ENCODE assay signal across 8 cellular contexts in genomic region chrX:153926863-153927685, GRCh38. TPM values are rescaled to one million over a fixed set of nuclear protein-coding genes. Genes with fewer than 3 reads are reported as not detected.
A peak's percentile ranks its signal among the peaks of the same experiment; 100 is the strongest.
DNase-seq lines count a peak whose midpoint lies in the region; ATAC-seq, FAIRE-seq and TF ChIP-seq lines count a peak whose summit lies in the region.

No MANE protein-coding gene starts in this region.

- peaks cover 21% of the 10 kb centered on the region for H3K4me1 Mint-ChIP-seq in mesothelial cell of epicardium

- no peaks in the 10 kb centered on the region for H3K27me3 Mint-ChIP-seq in mesothelial cell of epicardium (ENCODE audit: low read depth)

- H3K36me3 Mint-ChIP-seq in mesothelial cell of epicardium: peaks cover 8% of the 10 kb centered on the region

- H3K4me3 Mint-ChIP-seq in mesothelial cell of epicardium: peak overlapping the region; percentile 78

- no peak for FAIRE-seq in D721Med (lab: Jason Lieb, UNC)

- peak; percentile 14 for TF ChIP-seq CTCF in GM12873 (IDR thresholded peaks at IDR 0.05; ENCODE audit: insufficient read depth, low read depth, low read length, missing control alignments)
- TF ChIP-seq CTCF in mesothelial cell of epicardium (IDR thresholded peaks at IDR 0.05; ENCODE audit: unreplicated experiment): no peak
- no peak for TF ChIP-seq CTCF in D721Med (IDR thresholded peaks at IDR 0.05; ENCODE audit: insufficient read depth, missing control alignments)

- H3K9me3 Mint-ChIP-seq in mesothelial cell of epicardium: no peaks in the 10 kb centered on the region

- peak; percentile 32 for ATAC-seq in HG02678 (IDR thresholded peaks at IDR 0.05; ENCODE audit: unreplicated experiment)

- DNase-seq in NCI-H2171 (lab: John Stamatoyannopoulos, UW) (peak; percentile 43), dermis blood vessel endothelial cell (peak; percentile 72), mesothelial cell of epicardium (ENCODE audit: low spot score in 2 of 2, unreplicated experiment in 2 of 2) (no peak), D721Med (ENCODE audit: insufficient read length, low spot score) (no peak)
- peak; percentile 72 for DNase-seq in activated CD4-positive, CD25-positive, alpha-beta regulatory T cell treated with anti-CD3 and anti-CD28 coated beads, Interleukin-2, amount 50 U/mL, for 72 hours
- DNase-seq in stimulated activated CD8-positive, alpha-beta memory T cell treated with anti-CD3 and anti-CD28 coated beads, Interleukin-7, amount 100 ng/mL, for 24 hours (ENCODE audit: low read depth): peak; percentile 41

- H3K27ac Mint-ChIP-seq in mesothelial cell of epicardium: peak overlapping the region; percentile 92

RNA-seq across cellular contexts. Expression of gene ARHGAP4, which starts 1.0 kb away (rescaled TPM):
- total RNA-seq in dermis blood vessel endothelial cell (16.0 and 27.2 TPM in 2 replicates), mesothelial cell of epicardium (52.2 to 64.4 TPM (median 62.8 TPM) in 3 replicates)

RNA-seq across cellular contexts. Expression of gene NAA10, which starts 7.8 kb away (rescaled TPM):
- total RNA-seq in dermis blood vessel endothelial cell (70.6 and 88.2 TPM in 2 replicates), mesothelial cell of epicardium (76.8 to 82.0 TPM (median 79.3 TPM) in 3 replicates)

RNA-seq across cellular contexts. Expression of gene RENBP, which starts 17.4 kb away (rescaled TPM):
- 12.1 and 27.4 TPM in 2 replicates for total RNA-seq in dermis blood vessel endothelial cell
- total RNA-seq in mesothelial cell of epicardium: 7.2 to 8.5 TPM (median 7.2 TPM) in 3 replicates

RNA-seq across cellular contexts. Expression of gene AVPR2, which starts 22.6 kb away (rescaled TPM):
- total RNA-seq in dermis blood vessel endothelial cell (4.7 and 6.3 TPM in 2 replicates), mesothelial cell of epicardium (not detected in 3 replicates)

RNA-seq across cellular contexts. Expression of gene L1CAM, which starts 41.1 kb away (rescaled TPM):
- 1.1 and 2.4 TPM in 2 replicates for total RNA-seq in dermis blood vessel endothelial cell
- total RNA-seq in mesothelial cell of epicardium: 1.4 to 2.1 TPM (median 2.1 TPM) in 3 replicates

Comparison
In these comparisons a context has a peak if more than half of its experiments do, and no peak if none do; other contexts are left out.
1. DNase-seq: peak in NCI-H2171 (single experiment), activated CD4-positive, CD25-positive, alpha-beta regulatory T cell treated with anti-CD3 and anti-CD28 coated beads, Interleukin-2, amount 50 U/mL, for 72 hours (single experiment), dermis blood vessel endothelial cell (single experiment) and stimulated activated CD8-positive, alpha-beta memory T cell treated with anti-CD3 and anti-CD28 coated beads, Interleukin-7, amount 100 ng/mL, for 24 hours (single experiment); none in mesothelial cell of epicardium (0 of 2) and D721Med (single experiment).